Comparison of ENCODE assay signal across 19 cellular contexts in the genomic region with DNA sequence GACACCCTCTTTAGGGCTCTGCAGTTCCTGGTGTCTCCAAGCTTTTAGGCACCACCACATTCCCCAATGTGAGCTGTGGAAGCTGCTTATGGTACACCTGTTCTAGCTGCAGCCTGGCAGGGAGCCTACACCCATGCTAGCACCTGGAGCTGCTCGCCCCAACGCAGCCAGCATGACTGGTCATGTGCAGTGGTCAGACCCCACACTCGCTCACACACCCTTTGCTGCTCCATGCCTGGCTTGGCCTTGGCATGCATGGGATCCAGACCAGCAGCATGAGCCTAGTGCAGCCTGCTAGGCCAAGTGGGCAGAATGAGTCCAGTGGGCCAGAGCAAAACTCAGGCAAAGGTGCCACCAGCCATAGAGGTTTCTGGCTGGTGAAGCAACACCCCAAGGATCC.
DNase-seq lines count a peak whose midpoint lies in the region; ATAC-seq, FAIRE-seq and TF ChIP-seq lines count a peak whose summit lies in the region.
"Had no signal": no experiment of that assay in that cellular context is flagged by ENCODE, and none has a peak within 500 bp of the region (broad histone marks: within the 10 kb centered on the region; RNA-seq: fewer than 3 reads in every experiment).

No MANE protein-coding gene starts in this region.

- no peak overlapping the region for H3K4me3 ChIP-seq in upper lobe of right lung
- H3K4me3 ChIP-seq: BLaER1 treated with 17β-estradiol and CSF1 and Interleukin-3, amounts not matched to agents 10 nM and 100 nM; GM12878; GM23248; K562 had no signal

- peak; percentile 23 for ATAC-seq in upper lobe of right lung
- ATAC-seq: CD8-positive, alpha-beta T cell; GM12878; HCT116; K562 had no signal

- no peaks in the 10 kb centered on the region for H3K4me1 ChIP-seq in upper lobe of right lung
- H3K4me1 ChIP-seq: BLaER1 treated with 17β-estradiol and CSF1 and Interleukin-3, amounts not matched to agents 10 nM and 100 nM had no signal

- no peaks in the 10 kb centered on the region for H3K27me3 Mint-ChIP-seq in endothelial cell (ENCODE audit: unreplicated experiment)
- H3K27me3 Mint-ChIP-seq: B cell had no signal

- H3K27ac Mint-ChIP-seq in endothelial cell (ENCODE audit: unreplicated experiment) = no peak overlapping the region
- H3K27ac Mint-ChIP-seq: B cell; CD8-positive, alpha-beta T cell; HFFc6 had no signal

- H3K27me3 ChIP-seq in upper lobe of right lung = no peaks in the 10 kb centered on the region
- H3K27me3 ChIP-seq: BLaER1 treated with 17β-estradiol and CSF1 and Interleukin-3, amounts not matched to agents 10 nM and 100 nM had no signal

- TF ChIP-seq CTCF in endothelial cell (IDR thresholded peaks at IDR 0.05; ENCODE audit: unreplicated experiment) = no peak
- TF ChIP-seq CTCF in upper lobe of right lung (IDR thresholded peaks at IDR 0.05) = no peak

- H3K4me3 Mint-ChIP-seq in endothelial cell (ENCODE audit: unreplicated experiment) = peak overlapping the region; percentile 54
- H3K4me3 Mint-ChIP-seq: B cell; CD8-positive, alpha-beta T cell; HFFc6 had no signal

- no peaks in the 10 kb centered on the region for H3K36me3 ChIP-seq in upper lobe of right lung
- H3K36me3 ChIP-seq: BLaER1 treated with 17β-estradiol and CSF1 and Interleukin-3, amounts not matched to agents 10 nM and 100 nM had no signal

- peaks cover 7% of the 10 kb centered on the region for H3K4me1 Mint-ChIP-seq in endothelial cell (ENCODE audit: unreplicated experiment)
- H3K4me1 Mint-ChIP-seq: B cell had no signal

- DNase-seq in HTR-8/SVneo (ENCODE audit: insufficient read length, low spot score) (no peak), endothelial cell (ENCODE audit: low spot score) (no peak), myocyte (ENCODE audit: low read depth) (peak; percentile 20), upper lobe of right lung (no peak), dedifferentiated amniotic fluid mesenchymal stem cell (ENCODE audit: extremely low spot score) (no peak), GOT3 (lab: John Stamatoyannopoulos, UW) (no peak)
- DNase-seq: CD8-positive, alpha-beta T cell; DMS 273 treated with DMSO at 0.1 percent for 48 hours; DMS53; DND-41; EL; GM23248; HFFc6 had no signal

- peak; percentile 44 for FAIRE-seq in HTR-8/SVneo (lab: Jason Lieb, UNC)
- FAIRE-seq: GM12878, H54, K562 had no signal

- H3K27ac ChIP-seq in upper lobe of right lung = no peak overlapping the region
- H3K27ac ChIP-seq: BLaER1 treated with 17β-estradiol and CSF1 and Interleukin-3, amounts not matched to agents 10 nM and 100 nM; GM23248 had no signal

- intact Hi-C loops in upper lobe of right lung (cut with DNase I) = no loop called here

- peaks cover 4% of the 10 kb centered on the region for H3K36me3 Mint-ChIP-seq in endothelial cell (ENCODE audit: low read depth, unreplicated experiment)
- H3K36me3 Mint-ChIP-seq: CD8-positive, alpha-beta T cell had no signal

- no peaks in the 10 kb centered on the region for H3K9me3 Mint-ChIP-seq in endothelial cell (ENCODE audit: unreplicated experiment)
- H3K9me3 Mint-ChIP-seq: CD8-positive, alpha-beta T cell; HFFc6 had no signal

- no peaks in the 10 kb centered on the region for H3K9me3 ChIP-seq in upper lobe of right lung
